ENCODE assay signal across 8 cellular contexts in genomic region chr17:12021604-12022003, GRCh38. TPM values are rescaled to one million over a fixed set of nuclear protein-coding genes. Genes with fewer than 3 reads are reported as not detected.
DNase-seq lines count a peak whose midpoint lies in the region; ATAC-seq and TF ChIP-seq lines count a peak whose summit lies in the region.

No MANE protein-coding gene starts in this region.

- no peaks in the 10 kb centered on the region for H3K9me3 ChIP-seq in AG04450 (ENCODE audit: control insufficient read depth, insufficient read depth, low read length)
- H3K9me3 ChIP-seq in breast epithelium = no peaks in the 10 kb centered on the region
- H3K9me3 ChIP-seq in muscle layer of colon (ENCODE audit: low read length) = no peaks in the 10 kb centered on the region

- CTCF ChIA-PET in AG04450 (lab: Charles Lee) = no interaction called here

- POLR2A ChIA-PET in AG04450 (lab: Yijun Ruan, JAX) = interaction anchor here (0.7 to 3.9 kb wide), 3 partner anchors 25 to 672 kb away, joined by 4 to 48 read pairs (median 5); partner anchors contain the start of gene ZNF18

- no peak for TF ChIP-seq CTCF in AG04450 (IDR thresholded peaks at IDR 0.05; ENCODE audit: low read depth, low read length)
- no peak for TF ChIP-seq CTCF in HFF-Myc (IDR thresholded peaks at IDR 0.05; ENCODE audit: low read depth, low read length, missing control alignments)
- no peak for TF ChIP-seq CTCF in breast epithelium (IDR thresholded peaks at IDR 0.05)

- no peaks in the 10 kb centered on the region for H3K36me3 ChIP-seq in breast epithelium
- H3K36me3 ChIP-seq in muscle layer of colon (ENCODE audit: insufficient read depth, low read length) = no peaks in the 10 kb centered on the region

- H3K4me1 ChIP-seq in breast epithelium (peaks cover 0 to 5% of the 10 kb centered on the region in 2 donors), muscle layer of colon (ENCODE audit: insufficient read depth, low read length) (peaks cover 30% of the 10 kb centered on the region)

- DNase-seq in AG04450 (ENCODE audit: low read depth, low spot score) (no peak), HFF-Myc (ENCODE audit: extremely low read depth, low read depth) (no peak), breast epithelium (ENCODE audit: low spot score in 2 of 2) (no peak), kidney tubule cell (ENCODE audit: low spot score) (no peak), NCI-H2029 treated with DMSO at 0.1 percent for 48 hours (lab: John Stamatoyannopoulos, UW) (no peak)
- DNase-seq in stimulated activated naive CD4-positive, alpha-beta T cell (lab: John Stamatoyannopoulos, UW) = no peak

- H3K27ac ChIP-seq in AG04450 (ENCODE audit: low read depth, low read length) (no peak overlapping the region), breast epithelium (peak overlapping the region; percentile 95 to 96), muscle layer of colon (ENCODE audit: low read depth, low read length) (peak overlapping the region; percentile 29)

- peak overlapping the region; percentile 1 for H3K9ac ChIP-seq in muscle layer of colon (ENCODE audit: low read length)

- intact Hi-C loops in breast epithelium (cut with DNase I; ENCODE audit: low total_unique reads) = no loop called here

- no peak for ATAC-seq in HG03442 (IDR thresholded peaks at IDR 0.05; ENCODE audit: unreplicated experiment)

- TF ChIP-seq POLR2A in breast epithelium (IDR thresholded peaks at IDR 0.05) = no peak

- peak overlapping the region; percentile 62 for H3K4me3 ChIP-seq in AG04450 (ENCODE audit: low read depth, low read length)
- H3K4me3 ChIP-seq in HFF-Myc (replicated peaks; ENCODE audit: low read depth, low read length) = peak overlapping the region; percentile 59
- peak overlapping the region; percentile 92 to 100 (median 96) for H3K4me3 ChIP-seq in breast epithelium
- H3K4me3 ChIP-seq in muscle layer of colon (ENCODE audit: low read depth in 1 of 2, low read length in 2 of 2) = peak overlapping the region; percentile 62 to 86

- H3K27me3 ChIP-seq in AG04450 (ENCODE audit: control insufficient read depth, insufficient read depth, low read length) (no peaks in the 10 kb centered on the region), breast epithelium (no peaks in the 10 kb centered on the region), muscle layer of colon (ENCODE audit: control insufficient read depth in 1 of 2, insufficient read depth in 2 of 2, low read length in 2 of 2) (no peaks in the 10 kb centered on the region)

RNA-seq across cellular contexts. Expression of gene MAP2K4, which starts 0.9 kb away (rescaled TPM):
- polyA plus RNA-seq in AG04450 (2011; rRNA removed) = 25.6 and 32.9 TPM in 2 replicates
- 22.5 and 29.9 TPM in 2 replicates for polyA minus RNA-seq in AG04450 (2011; rRNA and poly(A)+ RNA removed)
- total RNA-seq in breast epithelium = 10 to 100 TPM; 23.2 to 47.6 (median 38.7) TPM

RNA-seq across cellular contexts. Expression of gene ZNF18, which starts 24.3 kb away (rescaled TPM):
- polyA plus RNA-seq in AG04450 (2011; rRNA removed) = 7.6 and 8.2 TPM in 2 replicates
- polyA minus RNA-seq in AG04450 (2011; rRNA and poly(A)+ RNA removed) = 6.5 and 6.8 TPM in 2 replicates
- total RNA-seq in breast epithelium = 10 to 100 TPM in 2 of 3 donors, 1 to 10 TPM in 1; 7.5 to 11.6 (median 10.2) TPM
